Comparison of ENCODE assay signal across 8 cellular contexts in genomic region chr16:30921459-30921747, GRCh38. TPM values are rescaled to one million over a fixed set of nuclear protein-coding genes. Genes with fewer than 3 reads are reported as not detected.
DNase-seq lines count a peak whose midpoint lies in the region; ATAC-seq and TF ChIP-seq lines count a peak whose summit lies in the region.

No MANE protein-coding gene starts in this region.

- POLR2A ChIA-PET in Caco-2 (lab: Charles Lee) (no interaction called here), PC-3 (lab: Charles Lee; ENCODE audit: unreplicated experiment) (no interaction called here)

- H3K4me2 ChIP-seq in PC-3 (ENCODE audit: low read length) (peak overlapping the region; percentile 96), parathyroid adenoma (ENCODE audit: low read length) (peak overlapping the region; percentile 99)

- no peaks in the 10 kb centered on the region for H3K9me3 ChIP-seq in Caco-2
- no peaks in the 10 kb centered on the region for H3K9me3 ChIP-seq in PC-3 (ENCODE audit: low read length)
- no peaks in the 10 kb centered on the region for H3K9me3 ChIP-seq in parathyroid adenoma (ENCODE audit: control insufficient read depth, low read length)

- CTCF ChIA-PET in Caco-2 (lab: Charles Lee), result no interaction called here
- CTCF ChIA-PET in PC-3 (lab: Charles Lee), result no interaction called here

- intact Hi-C loops in Caco-2 (cut with micrococcal nuclease; ENCODE audit: unreplicated experiment) (loop anchor here (1.0 to 10.0 kb wide), 3 partner anchors 77 to 267 kb away; partner anchors contain the start of genes FBRS, PHKG2 and PRR14), PC-3 (cut with micrococcal nuclease) (no loop called here)

- no peaks in the 10 kb centered on the region for H3K36me3 ChIP-seq in Caco-2 (ENCODE audit: control insufficient read depth, insufficient read depth, low read length)
- no peaks in the 10 kb centered on the region; the same call in 1 of the 2 replicates for H3K36me3 ChIP-seq in PC-3 (ENCODE audit: low read depth, low read length)
- no peaks in the 10 kb centered on the region for H3K36me3 ChIP-seq in parathyroid adenoma (ENCODE audit: control insufficient read depth, insufficient read depth, low read length)

- no peaks in the 10 kb centered on the region for H3K9me2 ChIP-seq in PC-3 (replicated peaks; ENCODE audit: low read length)

- H3K4me3 ChIP-seq in Caco-2 (ENCODE audit: low read depth, low read length), result peak overlapping the region; percentile 6; the same call in 1 of the 2 replicates
- peak overlapping the region; percentile 78; the same call in 1 of the 2 replicates for H3K4me3 ChIP-seq in PC-3 (ENCODE audit: low read length)
- peak overlapping the region; percentile 87 for H3K4me3 ChIP-seq in parathyroid adenoma (ENCODE audit: low read depth, low read length)

- ATAC-seq in PC-3 (no peak), HG03196 (IDR thresholded peaks at IDR 0.05; ENCODE audit: unreplicated experiment) (no peak), GM18858 (IDR thresholded peaks at IDR 0.05; ENCODE audit: unreplicated experiment) (no peak), GM21825 (IDR thresholded peaks at IDR 0.05; ENCODE audit: unreplicated experiment) (no peak)

- BruUV-seq in Caco-2 (replicated peaks; lab: Mats Ljungman, UMichigan) (no TSS peak), PC-3 (replicated peaks; lab: Mats Ljungman, UMichigan) (no TSS peak)

- H3K27me3 Mint-ChIP-seq in Caco-2 (ENCODE audit: insufficient read depth, unreplicated experiment) (no peaks in the 10 kb centered on the region), endothelial cell (ENCODE audit: unreplicated experiment) (peaks cover 17% of the 10 kb centered on the region)

- H3K79me2 ChIP-seq in PC-3 (ENCODE audit: low read length) (peaks cover 6% of the 10 kb centered on the region), parathyroid adenoma (no peaks in the 10 kb centered on the region)

- no peaks in the 10 kb centered on the region for H3K9me3 Mint-ChIP-seq in Caco-2 (ENCODE audit: unreplicated experiment)
- no peaks in the 10 kb centered on the region for H3K9me3 Mint-ChIP-seq in endothelial cell (ENCODE audit: unreplicated experiment)

- H3K27ac Mint-ChIP-seq in Caco-2 (ENCODE audit: unreplicated experiment) (peak overlapping the region; percentile 100), endothelial cell (ENCODE audit: unreplicated experiment) (peak overlapping the region; percentile 100)

- no peak overlapping the region for H3K9ac ChIP-seq in PC-3 (ENCODE audit: low read length)
- H3K9ac ChIP-seq in parathyroid adenoma, result no peak overlapping the region

- TF ChIP-seq CTCF in Caco-2 (IDR thresholded peaks at IDR 0.05; ENCODE audit: insufficient read depth in 1 of 2, low read depth in 1 of 2, low read length in 1 of 2, severe bottlenecking in 1 of 2, unreplicated experiment in 1 of 2) (no peak), PC-3 (conservative IDR thresholded peaks at IDR 0.05; ENCODE audit: low read depth, low read length) (no peak), endothelial cell (IDR thresholded peaks at IDR 0.05; ENCODE audit: unreplicated experiment) (no peak), parathyroid adenoma (IDR thresholded peaks at IDR 0.05) (no peak)

- H3K4me3 Mint-ChIP-seq in Caco-2 (ENCODE audit: unreplicated experiment) (peak overlapping the region; percentile 100), endothelial cell (ENCODE audit: unreplicated experiment) (peak overlapping the region; percentile 100)

- H3K4me1 Mint-ChIP-seq in Caco-2 (ENCODE audit: low read depth, unreplicated experiment) (no peaks in the 10 kb centered on the region), endothelial cell (ENCODE audit: unreplicated experiment) (peaks cover 19% of the 10 kb centered on the region)

- DNase-seq in Caco-2, result no peak
- DNase-seq in PC-3, result no peak
- DNase-seq in endothelial cell (ENCODE audit: low spot score), result no peak
- no peak for DNase-seq in NCI-H1930 (lab: John Stamatoyannopoulos, UW)

- H3K27ac ChIP-seq in PC-3 (ENCODE audit: low read length), result no peak overlapping the region
- peak overlapping the region; percentile 96 for H3K27ac ChIP-seq in parathyroid adenoma

- H2AFZ ChIP-seq in PC-3 (ENCODE audit: low read length) (peak overlapping the region; percentile 96), parathyroid adenoma (peak overlapping the region; percentile 93)

- H3K36me3 Mint-ChIP-seq in Caco-2 (ENCODE audit: insufficient read depth, unreplicated experiment) (peaks cover 18% of the 10 kb centered on the region), endothelial cell (ENCODE audit: low read depth, unreplicated experiment) (peaks cover 12% of the 10 kb centered on the region)

- H3K27me3 ChIP-seq in Caco-2 (replicated peaks; ENCODE audit: control insufficient read depth, insufficient read depth, low read length) (no peaks in the 10 kb centered on the region), PC-3 (ENCODE audit: low read length) (no peaks in the 10 kb centered on the region), parathyroid adenoma (ENCODE audit: control insufficient read depth, insufficient read depth, low read length) (no peaks in the 10 kb centered on the region)

- no peaks in the 10 kb centered on the region for H3F3A ChIP-seq in PC-3 (ENCODE audit: low read length, unreplicated experiment)

- no peaks in the 10 kb centered on the region for H3K4me1 ChIP-seq in Caco-2
- peaks cover 7% of the 10 kb centered on the region for H3K4me1 ChIP-seq in PC-3 (ENCODE audit: insufficient read depth, low read length)
- peaks cover 6% of the 10 kb centered on the region for H3K4me1 ChIP-seq in parathyroid adenoma

- H4K20me1 ChIP-seq in PC-3 (ENCODE audit: low read length), result no peaks in the 10 kb centered on the region

RNA-seq across cellular contexts. Expression of gene FBXL19, which starts 2.0 kb away (rescaled TPM):
- total RNA-seq in Caco-2 (2022), result 20.2 and 23.4 TPM in 2 replicates
- total RNA-seq in PC-3 (2014; rRNA removed), result 36.2 and 48.5 TPM in 2 replicates
- 117 TPM for total RNA-seq in endothelial cell (ENCODE audit: unreplicated experiment)

RNA-seq across cellular contexts. Expression of gene CTF1, which starts 25.0 kb away (rescaled TPM):
- total RNA-seq in Caco-2 (2022), result 1.8 and 2.4 TPM in 2 replicates
- total RNA-seq in PC-3 (2014; rRNA removed), result 0.29 and 0.98 TPM in 2 replicates
- 3.4 TPM for total RNA-seq in endothelial cell (ENCODE audit: unreplicated experiment)

RNA-seq across cellular contexts. Expression of gene ORAI3, which starts 27.5 kb away (rescaled TPM):
- total RNA-seq in Caco-2 (2022), result 4.7 TPM in 2 replicates
- total RNA-seq in PC-3 (2014; rRNA removed), result 3.6 and 5.7 TPM in 2 replicates
- 42.9 TPM for total RNA-seq in endothelial cell (ENCODE audit: unreplicated experiment)

RNA-seq across cellular contexts. Expression of gene BCL7C, which starts 27.5 kb away (rescaled TPM):
- total RNA-seq in Caco-2 (2022) (15.1 and 17.7 TPM in 2 replicates), PC-3 (2014; rRNA removed) (75.6 and 97.3 TPM in 2 replicates), endothelial cell (ENCODE audit: unreplicated experiment) (53.9 TPM)

RNA-seq across cellular contexts. Expression of gene SETD1A, which starts 36.2 kb away (rescaled TPM):
- total RNA-seq in Caco-2 (2022), result 21.5 and 26.3 TPM in 2 replicates
- total RNA-seq in PC-3 (2014; rRNA removed), result 7.9 and 8.6 TPM in 2 replicates
- 23.4 TPM for total RNA-seq in endothelial cell (ENCODE audit: unreplicated experiment)

Comparison
In these comparisons a context has a peak if more than half of its experiments do, and no peak if none do; other contexts are left out.
1. H3K4me3 ChIP-seq: peak in every context shown above with its lines; median percentile 87 in parathyroid adenoma; 78 in PC-3; 6 in Caco-2.